In the genomic region with DNA sequence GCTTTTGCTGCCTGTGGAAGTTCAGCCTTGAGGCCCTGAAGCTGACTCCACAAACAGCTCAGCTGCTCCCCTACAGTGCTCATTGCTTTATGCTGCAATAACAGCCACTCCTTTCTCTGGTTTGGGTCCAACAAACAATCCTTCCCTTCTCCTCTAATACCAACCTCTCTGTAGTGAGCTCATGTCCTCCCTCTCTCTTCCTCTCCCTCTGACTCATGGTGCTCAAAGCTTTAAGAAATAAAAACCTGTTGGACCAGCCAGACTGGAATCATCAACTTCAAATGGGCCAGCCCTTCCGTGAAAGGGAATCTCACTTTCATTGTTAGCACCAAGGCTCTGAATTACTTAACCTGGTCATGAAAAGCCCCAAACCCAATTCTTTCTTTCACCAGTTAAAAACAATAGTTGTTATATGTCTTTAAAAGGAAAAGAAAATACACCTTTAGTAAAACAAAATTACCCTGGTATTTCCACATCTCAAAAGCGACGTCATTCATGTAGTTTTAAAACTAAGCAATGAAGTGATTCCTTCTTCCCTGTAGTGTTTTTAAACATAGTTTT, we compare ENCODE assay signal across 8 cellular contexts.
DNase-seq lines count a peak whose midpoint lies in the region; ATAC-seq and TF ChIP-seq lines count a peak whose summit lies in the region.

No MANE protein-coding gene starts in this region.

- H3K4me1 ChIP-seq in ACC112 (ENCODE audit: control insufficient read depth, insufficient read depth, low read length, unreplicated experiment): peaks cover 25% of the 10 kb centered on the region

- H2AFZ ChIP-seq in ACC112 (ENCODE audit: low read length, unreplicated experiment): peak overlapping the region; percentile 78

- no peaks in the 10 kb centered on the region for H3K79me2 ChIP-seq in ACC112 (ENCODE audit: control insufficient read depth, insufficient read depth, low read length, unreplicated experiment)

- peak; percentile 51 for ATAC-seq in GM19035 (IDR thresholded peaks at IDR 0.05; ENCODE audit: unreplicated experiment)

- DNase-seq in LNCaP clone FGC (ENCODE audit: low read depth): peak; percentile 91
- peak; percentile 85 for DNase-seq in amniotic epithelial cell (ENCODE audit: low read depth)
- peak; percentile 93 for DNase-seq in kidney tubule cell (ENCODE audit: low spot score)
- peak; percentile 74 for DNase-seq in ureter (ENCODE audit: low spot score)
- DNase-seq in NCI-H526 treated with DMSO at 0.1 percent for 48 hours (lab: John Stamatoyannopoulos, UW): no peak
- no peak for DNase-seq in COLO829 (ENCODE audit: low spot score)

- H3K4me3 ChIP-seq in ACC112 (ENCODE audit: low read depth, low read length) (peak overlapping the region; percentile 49), LNCaP clone FGC (ENCODE audit: low read depth, low read length) (no peak overlapping the region)

- H3K36me3 ChIP-seq in ACC112 (ENCODE audit: insufficient read depth, low read length): no peaks in the 10 kb centered on the region

- H3K27me3 ChIP-seq in ACC112 (ENCODE audit: insufficient read depth, low read length): no peaks in the 10 kb centered on the region

- peak overlapping the region; percentile 90 for H3K27ac ChIP-seq in ACC112 (ENCODE audit: low read depth, low read length)

- TF ChIP-seq CTCF in LNCaP clone FGC (IDR thresholded peaks at IDR 0.05; ENCODE audit: control insufficient read depth, extremely low read depth, insufficient read depth): no peak

Comparison
In these comparisons a context has a peak if more than half of its experiments do, and no peak if none do; other contexts are left out.
1. DNase-seq: peak in LNCaP clone FGC (single experiment), amniotic epithelial cell (single experiment), kidney tubule cell (single experiment) and ureter (single experiment); none in NCI-H526 treated with DMSO at 0.1 percent for 48 hours (single experiment) and COLO829 (single experiment).